In the genomic region with DNA sequence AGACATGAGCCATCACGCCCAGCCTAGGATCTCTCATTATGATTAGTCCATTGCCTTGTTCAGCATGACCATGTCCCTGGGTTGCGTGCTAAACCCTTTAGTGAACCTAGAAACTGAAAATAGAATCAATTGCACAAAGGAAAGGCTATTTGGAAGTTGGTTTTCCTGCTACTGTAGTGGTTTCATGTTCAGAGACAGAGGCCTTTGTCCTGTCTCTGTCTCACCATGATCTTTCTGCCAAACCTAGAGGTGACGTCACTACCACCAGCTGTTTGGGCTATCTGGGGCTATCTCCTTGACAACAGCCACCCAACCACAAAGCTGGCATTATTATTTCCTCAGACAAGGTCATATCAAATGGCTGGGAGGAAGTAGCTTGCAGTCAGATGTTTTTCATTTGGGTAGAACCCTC, we compare ENCODE assay signal across 1 cellular context.
A peak's percentile ranks its signal among the peaks of the same experiment; 100 is the strongest.
TF ChIP-seq lines count a peak whose summit lies in the region.

No MANE protein-coding gene starts in this region.

TF ChIP-seq in K562, 482 proteins besides CTCF, POLR2A, EP300 and RAD21 (continued from another document and continues in another):
- TF ChIP-seq JUND (IDR thresholded peaks at IDR 0.05; ENCODE audit: borderline replicate concordance, low read depth, low read length) (peak; percentile 87), JUND (tag; IDR thresholded peaks at IDR 0.05; ENCODE audit: borderline replicate concordance, low read depth, low read length) (peak; percentile 90), KLF13 (tag; IDR thresholded peaks at IDR 0.05; ENCODE audit: borderline replicate concordance, low read depth) (no peak), HMG20A (CRISPR knock-in tag; conservative IDR thresholded peaks at IDR 0.05) (no peak), TCF7L2 (IDR thresholded peaks at IDR 0.05; ENCODE audit: low read depth, low read length) (no peak), PHF20 (IDR thresholded peaks at IDR 0.05; ENCODE audit: partially characterized antibody) (no peak), ZNF184 (CRISPR knock-in tag; IDR thresholded peaks at IDR 0.05) (no peak), GABPB1 (CRISPR knock-in tag; IDR thresholded peaks at IDR 0.05) (no peak), SRF (CRISPR knock-in tag; IDR thresholded peaks at IDR 0.05) (no peak), YBX1 (IDR thresholded peaks at IDR 0.05) (no peak), ZSCAN29 (IDR thresholded peaks at IDR 0.05) (no peak), THRAP3 (IDR thresholded peaks at IDR 0.05; ENCODE audit: borderline replicate concordance) (no peak), ZZZ3 (IDR thresholded peaks at IDR 0.05) (no peak), CHD4 (IDR thresholded peaks at IDR 0.05; ENCODE audit: insufficient read depth, insufficient replicate concordance, low read depth, low read length, poor library complexity, severe bottlenecking) (no peak), ZC3H4 (CRISPR knock-in tag; IDR thresholded peaks at IDR 0.05; ENCODE audit: borderline replicate concordance) (no peak), ZFP36 (IDR thresholded peaks at IDR 0.05; ENCODE audit: low read depth, low read length, partially characterized antibody) (no peak), ZNF830 (CRISPR knock-in tag; IDR thresholded peaks at IDR 0.05) (no peak), CEBPG (CRISPR knock-in tag; IDR thresholded peaks at IDR 0.05) (no peak), CEBPG (tag; conservative IDR thresholded peaks at IDR 0.05 in 1 of 2, IDR thresholded peaks at IDR 0.05 in 1 of 2) (0 out of 4 replicates have a peak, but pooled peaks of 1 of the 2 experiments have one; percentile 20), RFX7 (CRISPR knock-in tag; IDR thresholded peaks at IDR 0.05) (no peak), ZNF41 (CRISPR knock-in tag; conservative IDR thresholded peaks at IDR 0.05) (no peak)
- TF ChIP-seq, protein P1, sequence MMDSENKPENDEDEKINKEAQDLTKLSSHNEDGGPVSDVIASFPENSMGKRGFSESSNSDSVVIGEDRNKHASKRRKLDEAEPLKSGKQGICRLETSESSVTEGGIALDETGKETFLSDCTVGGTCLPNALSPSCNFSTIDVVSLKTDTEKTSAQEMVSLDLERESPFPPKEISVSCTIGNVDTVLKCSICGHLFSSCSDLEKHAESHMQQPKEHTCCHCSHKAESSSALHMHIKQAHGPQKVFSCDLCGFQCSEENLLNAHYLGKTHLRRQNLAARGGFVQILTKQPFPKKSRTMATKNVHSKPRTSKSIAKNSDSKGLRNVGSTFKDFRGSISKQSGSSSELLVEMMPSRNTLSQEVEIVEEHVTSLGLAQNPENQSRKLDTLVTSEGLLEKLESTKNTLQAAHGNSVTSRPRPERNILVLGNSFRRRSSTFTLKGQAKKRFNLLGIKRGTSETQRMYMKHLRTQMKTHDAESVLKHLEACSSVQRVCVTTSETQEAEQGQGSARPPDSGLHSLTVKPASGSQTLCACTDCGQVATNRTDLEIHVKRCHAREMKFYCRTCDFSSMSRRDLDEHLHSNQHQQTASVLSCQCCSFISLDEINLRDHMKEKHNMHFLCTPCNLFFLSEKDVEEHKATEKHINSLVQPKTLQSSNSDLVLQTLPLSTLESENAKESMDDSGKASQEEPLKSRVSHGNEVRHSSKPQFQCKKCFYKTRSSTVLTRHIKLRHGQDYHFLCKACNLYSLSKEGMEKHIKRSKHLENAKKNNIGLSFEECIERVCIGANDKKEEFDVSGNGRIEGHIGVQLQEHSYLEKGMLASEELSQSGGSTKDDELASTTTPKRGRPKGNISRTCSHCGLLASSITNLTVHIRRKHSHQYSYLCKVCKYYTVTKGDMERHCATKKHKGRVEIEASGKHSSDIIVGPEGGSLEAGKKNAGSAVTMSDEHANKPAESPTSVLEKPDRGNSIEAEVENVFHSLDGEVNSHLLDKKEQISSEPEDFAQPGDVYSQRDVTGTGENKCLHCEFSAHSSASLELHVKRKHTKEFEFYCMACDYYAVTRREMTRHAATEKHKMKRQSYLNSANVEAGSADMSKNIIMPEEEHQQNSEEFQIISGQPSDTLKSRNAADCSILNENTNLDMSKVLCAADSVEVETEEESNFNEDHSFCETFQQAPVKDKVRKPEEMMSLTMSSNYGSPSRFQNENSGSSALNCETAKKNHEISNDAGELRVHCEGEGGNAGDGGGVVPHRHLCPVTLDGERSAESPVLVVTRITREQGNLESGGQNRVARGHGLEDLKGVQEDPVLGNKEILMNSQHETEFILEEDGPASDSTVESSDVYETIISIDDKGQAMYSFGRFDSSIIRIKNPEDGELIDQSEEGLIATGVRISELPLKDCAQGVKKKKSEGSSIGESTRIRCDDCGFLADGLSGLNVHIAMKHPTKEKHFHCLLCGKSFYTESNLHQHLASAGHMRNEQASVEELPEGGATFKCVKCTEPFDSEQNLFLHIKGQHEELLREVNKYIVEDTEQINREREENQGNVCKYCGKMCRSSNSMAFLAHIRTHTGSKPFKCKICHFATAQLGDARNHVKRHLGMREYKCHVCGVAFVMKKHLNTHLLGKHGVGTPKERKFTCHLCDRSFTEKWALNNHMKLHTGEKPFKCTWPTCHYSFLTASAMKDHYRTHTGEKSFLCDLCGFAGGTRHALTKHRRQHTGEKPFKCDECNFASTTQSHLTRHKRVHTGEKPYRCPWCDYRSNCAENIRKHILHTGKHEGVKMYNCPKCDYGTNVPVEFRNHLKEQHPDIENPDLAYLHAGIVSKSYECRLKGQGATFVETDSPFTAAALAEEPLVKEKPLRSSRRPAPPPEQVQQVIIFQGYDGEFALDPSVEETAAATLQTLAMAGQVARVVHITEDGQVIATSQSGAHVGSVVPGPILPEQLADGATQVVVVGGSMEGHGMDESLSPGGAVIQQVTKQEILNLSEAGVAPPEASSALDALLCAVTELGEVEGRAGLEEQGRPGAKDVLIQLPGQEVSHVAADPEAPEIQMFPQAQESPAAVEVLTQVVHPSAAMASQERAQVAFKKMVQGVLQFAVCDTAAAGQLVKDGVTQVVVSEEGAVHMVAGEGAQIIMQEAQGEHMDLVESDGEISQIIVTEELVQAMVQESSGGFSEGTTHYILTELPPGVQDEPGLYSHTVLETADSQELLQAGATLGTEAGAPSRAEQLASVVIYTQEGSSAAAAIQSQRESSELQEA (IDR thresholded peaks at IDR 0.05; ENCODE audit: low read depth), result no peak
- TF ChIP-seq, protein P2, sequence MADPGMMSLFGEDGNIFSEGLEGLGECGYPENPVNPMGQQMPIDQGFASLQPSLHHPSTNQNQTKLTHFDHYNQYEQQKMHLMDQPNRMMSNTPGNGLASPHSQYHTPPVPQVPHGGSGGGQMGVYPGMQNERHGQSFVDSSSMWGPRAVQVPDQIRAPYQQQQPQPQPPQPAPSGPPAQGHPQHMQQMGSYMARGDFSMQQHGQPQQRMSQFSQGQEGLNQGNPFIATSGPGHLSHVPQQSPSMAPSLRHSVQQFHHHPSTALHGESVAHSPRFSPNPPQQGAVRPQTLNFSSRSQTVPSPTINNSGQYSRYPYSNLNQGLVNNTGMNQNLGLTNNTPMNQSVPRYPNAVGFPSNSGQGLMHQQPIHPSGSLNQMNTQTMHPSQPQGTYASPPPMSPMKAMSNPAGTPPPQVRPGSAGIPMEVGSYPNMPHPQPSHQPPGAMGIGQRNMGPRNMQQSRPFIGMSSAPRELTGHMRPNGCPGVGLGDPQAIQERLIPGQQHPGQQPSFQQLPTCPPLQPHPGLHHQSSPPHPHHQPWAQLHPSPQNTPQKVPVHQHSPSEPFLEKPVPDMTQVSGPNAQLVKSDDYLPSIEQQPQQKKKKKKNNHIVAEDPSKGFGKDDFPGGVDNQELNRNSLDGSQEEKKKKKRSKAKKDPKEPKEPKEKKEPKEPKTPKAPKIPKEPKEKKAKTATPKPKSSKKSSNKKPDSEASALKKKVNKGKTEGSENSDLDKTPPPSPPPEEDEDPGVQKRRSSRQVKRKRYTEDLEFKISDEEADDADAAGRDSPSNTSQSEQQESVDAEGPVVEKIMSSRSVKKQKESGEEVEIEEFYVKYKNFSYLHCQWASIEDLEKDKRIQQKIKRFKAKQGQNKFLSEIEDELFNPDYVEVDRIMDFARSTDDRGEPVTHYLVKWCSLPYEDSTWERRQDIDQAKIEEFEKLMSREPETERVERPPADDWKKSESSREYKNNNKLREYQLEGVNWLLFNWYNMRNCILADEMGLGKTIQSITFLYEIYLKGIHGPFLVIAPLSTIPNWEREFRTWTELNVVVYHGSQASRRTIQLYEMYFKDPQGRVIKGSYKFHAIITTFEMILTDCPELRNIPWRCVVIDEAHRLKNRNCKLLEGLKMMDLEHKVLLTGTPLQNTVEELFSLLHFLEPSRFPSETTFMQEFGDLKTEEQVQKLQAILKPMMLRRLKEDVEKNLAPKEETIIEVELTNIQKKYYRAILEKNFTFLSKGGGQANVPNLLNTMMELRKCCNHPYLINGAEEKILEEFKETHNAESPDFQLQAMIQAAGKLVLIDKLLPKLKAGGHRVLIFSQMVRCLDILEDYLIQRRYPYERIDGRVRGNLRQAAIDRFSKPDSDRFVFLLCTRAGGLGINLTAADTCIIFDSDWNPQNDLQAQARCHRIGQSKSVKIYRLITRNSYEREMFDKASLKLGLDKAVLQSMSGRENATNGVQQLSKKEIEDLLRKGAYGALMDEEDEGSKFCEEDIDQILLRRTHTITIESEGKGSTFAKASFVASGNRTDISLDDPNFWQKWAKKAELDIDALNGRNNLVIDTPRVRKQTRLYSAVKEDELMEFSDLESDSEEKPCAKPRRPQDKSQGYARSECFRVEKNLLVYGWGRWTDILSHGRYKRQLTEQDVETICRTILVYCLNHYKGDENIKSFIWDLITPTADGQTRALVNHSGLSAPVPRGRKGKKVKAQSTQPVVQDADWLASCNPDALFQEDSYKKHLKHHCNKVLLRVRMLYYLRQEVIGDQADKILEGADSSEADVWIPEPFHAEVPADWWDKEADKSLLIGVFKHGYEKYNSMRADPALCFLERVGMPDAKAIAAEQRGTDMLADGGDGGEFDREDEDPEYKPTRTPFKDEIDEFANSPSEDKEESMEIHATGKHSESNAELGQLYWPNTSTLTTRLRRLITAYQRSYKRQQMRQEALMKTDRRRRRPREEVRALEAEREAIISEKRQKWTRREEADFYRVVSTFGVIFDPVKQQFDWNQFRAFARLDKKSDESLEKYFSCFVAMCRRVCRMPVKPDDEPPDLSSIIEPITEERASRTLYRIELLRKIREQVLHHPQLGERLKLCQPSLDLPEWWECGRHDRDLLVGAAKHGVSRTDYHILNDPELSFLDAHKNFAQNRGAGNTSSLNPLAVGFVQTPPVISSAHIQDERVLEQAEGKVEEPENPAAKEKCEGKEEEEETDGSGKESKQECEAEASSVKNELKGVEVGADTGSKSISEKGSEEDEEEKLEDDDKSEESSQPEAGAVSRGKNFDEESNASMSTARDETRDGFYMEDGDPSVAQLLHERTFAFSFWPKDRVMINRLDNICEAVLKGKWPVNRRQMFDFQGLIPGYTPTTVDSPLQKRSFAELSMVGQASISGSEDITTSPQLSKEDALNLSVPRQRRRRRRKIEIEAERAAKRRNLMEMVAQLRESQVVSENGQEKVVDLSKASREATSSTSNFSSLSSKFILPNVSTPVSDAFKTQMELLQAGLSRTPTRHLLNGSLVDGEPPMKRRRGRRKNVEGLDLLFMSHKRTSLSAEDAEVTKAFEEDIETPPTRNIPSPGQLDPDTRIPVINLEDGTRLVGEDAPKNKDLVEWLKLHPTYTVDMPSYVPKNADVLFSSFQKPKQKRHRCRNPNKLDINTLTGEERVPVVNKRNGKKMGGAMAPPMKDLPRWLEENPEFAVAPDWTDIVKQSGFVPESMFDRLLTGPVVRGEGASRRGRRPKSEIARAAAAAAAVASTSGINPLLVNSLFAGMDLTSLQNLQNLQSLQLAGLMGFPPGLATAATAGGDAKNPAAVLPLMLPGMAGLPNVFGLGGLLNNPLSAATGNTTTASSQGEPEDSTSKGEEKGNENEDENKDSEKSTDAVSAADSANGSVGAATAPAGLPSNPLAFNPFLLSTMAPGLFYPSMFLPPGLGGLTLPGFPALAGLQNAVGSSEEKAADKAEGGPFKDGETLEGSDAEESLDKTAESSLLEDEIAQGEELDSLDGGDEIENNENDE (IDR thresholded peaks at IDR 0.05; ENCODE audit: low read depth, low read length), result no peak
- TF ChIP-seq, protein P3, sequence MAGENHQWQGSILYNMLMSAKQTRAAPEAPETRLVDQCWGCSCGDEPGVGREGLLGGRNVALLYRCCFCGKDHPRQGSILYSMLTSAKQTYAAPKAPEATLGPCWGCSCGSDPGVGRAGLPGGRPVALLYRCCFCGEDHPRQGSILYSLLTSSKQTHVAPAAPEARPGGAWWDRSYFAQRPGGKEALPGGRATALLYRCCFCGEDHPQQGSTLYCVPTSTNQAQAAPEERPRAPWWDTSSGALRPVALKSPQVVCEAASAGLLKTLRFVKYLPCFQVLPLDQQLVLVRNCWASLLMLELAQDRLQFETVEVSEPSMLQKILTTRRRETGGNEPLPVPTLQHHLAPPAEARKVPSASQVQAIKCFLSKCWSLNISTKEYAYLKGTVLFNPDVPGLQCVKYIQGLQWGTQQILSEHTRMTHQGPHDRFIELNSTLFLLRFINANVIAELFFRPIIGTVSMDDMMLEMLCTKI (IDR thresholded peaks at IDR 0.05; ENCODE audit: partially characterized antibody), result no peak
- TF ChIP-seq, protein P4, sequence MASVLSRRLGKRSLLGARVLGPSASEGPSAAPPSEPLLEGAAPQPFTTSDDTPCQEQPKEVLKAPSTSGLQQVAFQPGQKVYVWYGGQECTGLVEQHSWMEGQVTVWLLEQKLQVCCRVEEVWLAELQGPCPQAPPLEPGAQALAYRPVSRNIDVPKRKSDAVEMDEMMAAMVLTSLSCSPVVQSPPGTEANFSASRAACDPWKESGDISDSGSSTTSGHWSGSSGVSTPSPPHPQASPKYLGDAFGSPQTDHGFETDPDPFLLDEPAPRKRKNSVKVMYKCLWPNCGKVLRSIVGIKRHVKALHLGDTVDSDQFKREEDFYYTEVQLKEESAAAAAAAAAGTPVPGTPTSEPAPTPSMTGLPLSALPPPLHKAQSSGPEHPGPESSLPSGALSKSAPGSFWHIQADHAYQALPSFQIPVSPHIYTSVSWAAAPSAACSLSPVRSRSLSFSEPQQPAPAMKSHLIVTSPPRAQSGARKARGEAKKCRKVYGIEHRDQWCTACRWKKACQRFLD (CRISPR knock-in tag; IDR thresholded peaks at IDR 0.05), result peak; percentile 53; the same call in 1 of the 2 replicates
- TF ChIP-seq, protein P5, sequence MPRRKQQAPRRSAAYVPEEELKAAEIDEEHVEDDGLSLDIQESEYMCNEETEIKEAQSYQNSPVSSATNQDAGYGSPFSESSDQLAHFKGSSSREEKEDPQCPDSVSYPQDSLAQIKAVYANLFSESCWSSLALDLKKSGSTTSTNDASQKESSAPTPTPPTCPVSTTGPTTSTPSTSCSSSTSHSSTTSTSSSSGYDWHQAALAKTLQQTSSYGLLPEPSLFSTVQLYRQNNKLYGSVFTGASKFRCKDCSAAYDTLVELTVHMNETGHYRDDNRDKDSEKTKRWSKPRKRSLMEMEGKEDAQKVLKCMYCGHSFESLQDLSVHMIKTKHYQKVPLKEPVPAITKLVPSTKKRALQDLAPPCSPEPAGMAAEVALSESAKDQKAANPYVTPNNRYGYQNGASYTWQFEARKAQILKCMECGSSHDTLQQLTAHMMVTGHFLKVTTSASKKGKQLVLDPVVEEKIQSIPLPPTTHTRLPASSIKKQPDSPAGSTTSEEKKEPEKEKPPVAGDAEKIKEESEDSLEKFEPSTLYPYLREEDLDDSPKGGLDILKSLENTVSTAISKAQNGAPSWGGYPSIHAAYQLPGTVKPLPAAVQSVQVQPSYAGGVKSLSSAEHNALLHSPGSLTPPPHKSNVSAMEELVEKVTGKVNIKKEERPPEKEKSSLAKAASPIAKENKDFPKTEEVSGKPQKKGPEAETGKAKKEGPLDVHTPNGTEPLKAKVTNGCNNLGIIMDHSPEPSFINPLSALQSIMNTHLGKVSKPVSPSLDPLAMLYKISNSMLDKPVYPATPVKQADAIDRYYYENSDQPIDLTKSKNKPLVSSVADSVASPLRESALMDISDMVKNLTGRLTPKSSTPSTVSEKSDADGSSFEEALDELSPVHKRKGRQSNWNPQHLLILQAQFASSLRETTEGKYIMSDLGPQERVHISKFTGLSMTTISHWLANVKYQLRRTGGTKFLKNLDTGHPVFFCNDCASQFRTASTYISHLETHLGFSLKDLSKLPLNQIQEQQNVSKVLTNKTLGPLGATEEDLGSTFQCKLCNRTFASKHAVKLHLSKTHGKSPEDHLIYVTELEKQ (CRISPR knock-in tag; IDR thresholded peaks at IDR 0.05), result no peak
